1 cellular context compared by ENCODE assay signal in genomic region chr17:65495255-65496060, GRCh38.
A peak's percentile ranks its signal among the peaks of the same experiment; 100 is the strongest.
TF ChIP-seq lines count a peak whose summit lies in the region.

No MANE protein-coding gene starts in this region.

TF ChIP-seq in GM23338, 12 proteins besides CTCF, POLR2A, EP300 and RAD21 (continued from another document):
- TF ChIP-seq, protein P1, sequence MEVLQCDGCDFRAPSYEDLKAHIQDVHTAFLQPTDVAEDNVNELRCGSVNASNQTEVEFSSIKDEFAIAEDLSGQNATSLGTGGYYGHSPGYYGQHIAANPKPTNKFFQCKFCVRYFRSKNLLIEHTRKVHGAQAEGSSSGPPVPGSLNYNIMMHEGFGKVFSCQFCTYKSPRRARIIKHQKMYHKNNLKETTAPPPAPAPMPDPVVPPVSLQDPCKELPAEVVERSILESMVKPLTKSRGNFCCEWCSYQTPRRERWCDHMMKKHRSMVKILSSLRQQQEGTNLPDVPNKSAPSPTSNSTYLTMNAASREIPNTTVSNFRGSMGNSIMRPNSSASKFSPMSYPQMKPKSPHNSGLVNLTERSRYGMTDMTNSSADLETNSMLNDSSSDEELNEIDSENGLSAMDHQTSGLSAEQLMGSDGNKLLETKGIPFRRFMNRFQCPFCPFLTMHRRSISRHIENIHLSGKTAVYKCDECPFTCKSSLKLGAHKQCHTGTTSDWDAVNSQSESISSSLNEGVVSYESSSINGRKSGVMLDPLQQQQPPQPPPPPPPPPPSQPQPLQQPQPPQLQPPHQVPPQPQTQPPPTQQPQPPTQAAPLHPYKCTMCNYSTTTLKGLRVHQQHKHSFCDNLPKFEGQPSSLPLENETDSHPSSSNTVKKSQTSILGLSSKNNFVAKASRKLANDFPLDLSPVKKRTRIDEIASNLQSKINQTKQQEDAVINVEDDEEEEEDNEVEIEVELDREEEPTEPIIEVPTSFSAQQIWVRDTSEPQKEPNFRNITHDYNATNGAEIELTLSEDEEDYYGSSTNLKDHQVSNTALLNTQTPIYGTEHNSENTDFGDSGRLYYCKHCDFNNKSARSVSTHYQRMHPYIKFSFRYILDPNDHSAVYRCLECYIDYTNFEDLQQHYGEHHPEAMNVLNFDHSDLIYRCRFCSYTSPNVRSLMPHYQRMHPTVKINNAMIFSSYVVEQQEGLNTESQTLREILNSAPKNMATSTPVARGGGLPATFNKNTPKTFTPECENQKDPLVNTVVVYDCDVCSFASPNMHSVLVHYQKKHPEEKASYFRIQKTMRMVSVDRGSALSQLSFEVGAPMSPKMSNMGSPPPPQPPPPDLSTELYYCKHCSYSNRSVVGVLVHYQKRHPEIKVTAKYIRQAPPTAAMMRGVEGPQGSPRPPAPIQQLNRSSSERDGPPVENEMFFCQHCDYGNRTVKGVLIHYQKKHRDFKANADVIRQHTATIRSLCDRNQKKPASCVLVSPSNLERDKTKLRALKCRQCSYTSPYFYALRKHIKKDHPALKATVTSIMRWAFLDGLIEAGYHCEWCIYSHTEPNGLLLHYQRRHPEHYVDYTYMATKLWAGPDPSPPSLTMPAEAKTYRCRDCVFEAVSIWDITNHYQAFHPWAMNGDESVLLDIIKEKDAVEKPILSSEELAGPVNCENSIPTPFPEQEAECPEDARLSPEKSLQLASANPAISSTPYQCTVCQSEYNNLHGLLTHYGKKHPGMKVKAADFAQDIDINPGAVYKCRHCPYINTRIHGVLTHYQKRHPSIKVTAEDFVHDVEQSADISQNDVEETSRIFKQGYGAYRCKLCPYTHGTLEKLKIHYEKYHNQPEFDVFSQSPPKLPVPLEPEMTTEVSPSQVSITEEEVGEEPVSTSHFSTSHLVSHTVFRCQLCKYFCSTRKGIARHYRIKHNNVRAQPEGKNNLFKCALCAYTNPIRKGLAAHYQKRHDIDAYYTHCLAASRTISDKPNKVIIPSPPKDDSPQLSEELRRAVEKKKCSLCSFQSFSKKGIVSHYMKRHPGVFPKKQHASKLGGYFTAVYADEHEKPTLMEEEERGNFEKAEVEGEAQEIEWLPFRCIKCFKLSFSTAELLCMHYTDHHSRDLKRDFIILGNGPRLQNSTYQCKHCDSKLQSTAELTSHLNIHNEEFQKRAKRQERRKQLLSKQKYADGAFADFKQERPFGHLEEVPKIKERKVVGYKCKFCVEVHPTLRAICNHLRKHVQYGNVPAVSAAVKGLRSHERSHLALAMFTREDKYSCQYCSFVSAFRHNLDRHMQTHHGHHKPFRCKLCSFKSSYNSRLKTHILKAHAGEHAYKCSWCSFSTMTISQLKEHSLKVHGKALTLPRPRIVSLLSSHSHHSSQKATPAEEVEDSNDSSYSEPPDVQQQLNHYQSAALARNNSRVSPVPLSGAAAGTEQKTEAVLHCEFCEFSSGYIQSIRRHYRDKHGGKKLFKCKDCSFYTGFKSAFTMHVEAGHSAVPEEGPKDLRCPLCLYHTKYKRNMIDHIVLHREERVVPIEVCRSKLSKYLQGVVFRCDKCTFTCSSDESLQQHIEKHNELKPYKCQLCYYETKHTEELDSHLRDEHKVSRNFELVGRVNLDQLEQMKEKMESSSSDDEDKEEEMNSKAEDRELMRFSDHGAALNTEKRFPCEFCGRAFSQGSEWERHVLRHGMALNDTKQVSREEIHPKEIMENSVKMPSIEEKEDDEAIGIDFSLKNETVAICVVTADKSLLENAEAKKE (CRISPR knock-in tag; IDR thresholded peaks at IDR 0.05), result peak; percentile 71; the same call in 1 of the 2 replicates
- TF ChIP-seq ZNF114 (CRISPR knock-in tag; IDR thresholded peaks at IDR 0.05), result no peak
- 0 out of 2 replicates have a peak, but pooled peaks have one; percentile 31 for TF ChIP-seq POLR2AphosphoS5 (IDR thresholded peaks at IDR 0.05; ENCODE audit: low read depth)
- TF ChIP-seq EZH2phosphoT487 (IDR thresholded peaks at IDR 0.05; ENCODE audit: unreplicated experiment), result no peak
- TF ChIP-seq EZH2 (IDR thresholded peaks at IDR 0.05; ENCODE audit: low read depth, unreplicated experiment), result no peak
- TF ChIP-seq CREB1 (CRISPR knock-in tag; IDR thresholded peaks at IDR 0.05; ENCODE audit: low read depth), result peak; percentile 25; the same call in 1 of the 2 replicates
- no peak for TF ChIP-seq STAT1 (IDR thresholded peaks at IDR 0.05; ENCODE audit: unreplicated experiment)
- no peak for TF ChIP-seq ZNF331 (CRISPR knock-in tag; IDR thresholded peaks at IDR 0.05; ENCODE audit: low read depth)
- TF ChIP-seq, protein P2, sequence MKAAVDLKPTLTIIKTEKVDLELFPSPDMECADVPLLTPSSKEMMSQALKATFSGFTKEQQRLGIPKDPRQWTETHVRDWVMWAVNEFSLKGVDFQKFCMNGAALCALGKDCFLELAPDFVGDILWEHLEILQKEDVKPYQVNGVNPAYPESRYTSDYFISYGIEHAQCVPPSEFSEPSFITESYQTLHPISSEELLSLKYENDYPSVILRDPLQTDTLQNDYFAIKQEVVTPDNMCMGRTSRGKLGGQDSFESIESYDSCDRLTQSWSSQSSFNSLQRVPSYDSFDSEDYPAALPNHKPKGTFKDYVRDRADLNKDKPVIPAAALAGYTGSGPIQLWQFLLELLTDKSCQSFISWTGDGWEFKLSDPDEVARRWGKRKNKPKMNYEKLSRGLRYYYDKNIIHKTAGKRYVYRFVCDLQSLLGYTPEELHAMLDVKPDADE (IDR thresholded peaks at IDR 0.05), result peak; percentile 62; the same call in 1 of the 2 replicates
